In the genomic region with DNA sequence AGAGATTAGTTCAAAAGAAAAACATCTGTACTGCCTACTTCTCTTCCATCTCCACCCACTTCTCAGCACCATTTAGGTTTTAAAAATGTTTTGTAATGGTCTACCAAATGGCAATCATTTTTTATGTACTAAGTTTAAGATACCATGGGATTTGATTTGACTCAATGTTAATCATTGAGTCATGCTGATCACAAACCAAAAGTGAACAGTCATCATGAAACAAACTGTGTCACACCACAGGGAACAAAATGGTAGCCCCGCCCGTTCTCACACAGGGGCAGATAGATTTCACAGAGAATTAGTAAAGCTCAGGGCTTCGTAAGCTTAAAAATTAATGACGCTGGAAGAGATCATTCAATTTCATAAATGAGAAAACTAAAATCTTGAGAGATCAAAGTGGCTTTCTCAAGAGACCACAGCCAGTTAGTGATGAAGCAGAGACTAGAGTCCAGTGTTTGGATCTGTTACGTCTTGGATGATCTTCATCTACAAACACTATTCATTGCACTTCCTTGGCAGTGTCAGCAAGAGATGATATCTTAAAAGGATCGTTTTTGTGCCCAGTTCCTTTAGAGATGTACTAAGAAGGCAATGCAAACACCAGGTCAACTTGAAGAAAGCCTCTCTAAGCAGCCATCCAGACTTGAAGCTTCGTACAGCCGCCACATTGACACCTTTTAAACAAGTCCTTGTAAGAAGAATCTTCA, we compare ENCODE assay signal across 8 cellular contexts. TPM values are rescaled to one million over a fixed set of nuclear protein-coding genes. Genes with fewer than 3 reads are reported as not detected.
DNase-seq lines count a peak whose midpoint lies in the region; ATAC-seq and TF ChIP-seq lines count a peak whose summit lies in the region.

No MANE protein-coding gene starts in this region.

- H3K4me3 ChIP-seq in gastrocnemius medialis, result no peak overlapping the region
- no peak overlapping the region for H3K4me3 ChIP-seq in Peyer's patch

- no peaks in the 10 kb centered on the region for H3K4me1 ChIP-seq in gastrocnemius medialis
- H3K4me1 ChIP-seq in Peyer's patch, result peaks cover 0 to 15% (median 0%) of the 10 kb centered on the region in 4 donors

- H3K27me3 ChIP-seq in gastrocnemius medialis (no peaks in the 10 kb centered on the region), Peyer's patch (no peaks in the 10 kb centered on the region)

- in situ Hi-C loops in gastrocnemius medialis (cut with MboI; ENCODE audit: low sequenced_read_pairs in 4 of 4) (loop anchor here in 3 of 4 donors (5.0 to 25.0 kb wide), 4 partner anchors 124 to 553 kb away; partner anchors contain the start of gene OTULIN (in 1 of the 3)), G401 (cut with HindIII; ENCODE audit: low sequenced_read_pairs) (no loop called here)

- TF ChIP-seq CTCF in gastrocnemius medialis (IDR thresholded peaks at IDR 0.05 in 4 of 5, conservative IDR thresholded peaks at IDR 0.05 in 1 of 5), result no peak
- TF ChIP-seq CTCF in Peyer's patch (IDR thresholded peaks at IDR 0.05), result no peak

- intact Hi-C loops in gastrocnemius medialis (cut with DNase I; ENCODE audit: low total_unique reads), result loop anchor here (5.0 kb wide), 3 partner anchors 33 to 243 kb away; partner anchors contain the start of gene TRIO

- H3K9me3 ChIP-seq in gastrocnemius medialis (no peaks in the 10 kb centered on the region), Peyer's patch (no peaks in the 10 kb centered on the region)

- H3K36me3 ChIP-seq in gastrocnemius medialis (no peaks in the 10 kb centered on the region), Peyer's patch (no peaks in the 10 kb centered on the region)

- peak; percentile 38 for DNase-seq in stimulated activated naive CD4-positive, alpha-beta T cell treated with Interleukin-2 at 50 U/mL for 16 hours (lab: John Stamatoyannopoulos, UW)
- DNase-seq in stimulated activated naive CD4-positive, alpha-beta T cell (lab: John Stamatoyannopoulos, UW), result no peak
- peak; percentile 55 to 62 for DNase-seq in activated T-cell treated with anti-CD3 and anti-CD28 coated beads, Interleukin-2, amount 50 U/mL, for 48 hours
- DNase-seq in gastrocnemius medialis (peak in 1 of 2 donors; percentile 23), G401 (ENCODE audit: low spot score) (no peak), C1 segment of cervical spinal cord (lab: John Stamatoyannopoulos, UW) (no peak), Peyer's patch (no peak)

- ATAC-seq in HG03060 (IDR thresholded peaks at IDR 0.05; ENCODE audit: low read depth, unreplicated experiment), result peak; percentile 85
- peak; percentile 43 to 60 for ATAC-seq in gastrocnemius medialis

- TF ChIP-seq POLR2A in gastrocnemius medialis (IDR thresholded peaks at IDR 0.05), result no peak
- no peak for TF ChIP-seq POLR2A in Peyer's patch (IDR thresholded peaks at IDR 0.05)

- H3K27ac ChIP-seq in gastrocnemius medialis, result peak overlapping the region in 1 of 4 donors; percentile 10
- H3K27ac ChIP-seq in Peyer's patch, result no peak overlapping the region

RNA-seq across cellular contexts. Expression of gene TRIO, which starts 33.9 kb away (rescaled TPM):
- total RNA-seq in gastrocnemius medialis (10 to 100 TPM; 31.5 to 57.5 (median 50.4) TPM), Peyer's patch (100 to 1,000 TPM; 171 to 456 (median 340) TPM)
- 42.1 and 50.0 TPM in 2 replicates for total RNA-seq in G401 (2014; rRNA removed; shearing (Covaris generic))

Comparison
In these comparisons a context has a peak if more than half of its experiments do, and no peak if none do; other contexts are left out.
1. DNase-seq: peak in stimulated activated naive CD4-positive, alpha-beta T cell treated with Interleukin-2 at 50 U/mL for 16 hours (single experiment) and activated T-cell treated with anti-CD3 and anti-CD28 coated beads, Interleukin-2, amount 50 U/mL, for 48 hours (2 of 2); none in stimulated activated naive CD4-positive, alpha-beta T cell (0 of 6), G401 (single experiment), C1 segment of cervical spinal cord (0 of 14) and Peyer's patch (0 of 3).